Comparison of ENCODE assay signal across 8 cellular contexts in the genomic region with DNA sequence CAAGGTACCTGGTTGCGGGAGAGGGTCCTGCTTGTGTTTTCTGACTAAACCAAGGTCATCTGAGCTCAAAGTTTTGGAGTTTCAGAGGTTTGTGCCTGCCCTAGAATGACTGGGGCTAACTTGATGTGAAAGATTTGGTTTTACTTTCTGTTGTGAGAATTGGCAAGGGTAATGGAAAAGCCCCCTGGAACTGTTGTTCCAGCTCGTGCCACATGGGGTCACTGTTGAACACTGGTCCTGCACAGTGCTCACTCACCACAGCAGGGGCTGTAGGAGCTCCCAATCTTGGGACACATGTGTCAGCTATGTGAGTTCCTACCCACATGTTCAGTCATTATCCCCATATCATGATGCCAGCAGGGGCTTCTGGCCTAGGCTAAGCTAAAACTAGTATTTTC. TPM values are rescaled to one million over a fixed set of nuclear protein-coding genes. Genes with fewer than 3 reads are reported as not detected.
DNase-seq lines count a peak whose midpoint lies in the region; ATAC-seq lines count a peak whose summit lies in the region.

No MANE protein-coding gene starts in this region.

- H3K9me3 Mint-ChIP-seq in activated CD8-positive, alpha-beta T cell treated with anti-CD3 and anti-CD28 coated beads, Interleukin-2, amount 10 ng/mL, durations not matched to agents 7 days and 5 days (ENCODE audit: insufficient read depth) = no peaks in the 10 kb centered on the region

- H3K27ac Mint-ChIP-seq in activated CD8-positive, alpha-beta T cell treated with anti-CD3 and anti-CD28 coated beads, Interleukin-2, amount 10 ng/mL, durations not matched to agents 7 days and 5 days = no peak overlapping the region

- peaks cover 25% of the 10 kb centered on the region for H3K27me3 Mint-ChIP-seq in activated CD8-positive, alpha-beta T cell treated with anti-CD3 and anti-CD28 coated beads, Interleukin-2, amount 10 ng/mL, durations not matched to agents 7 days and 5 days (ENCODE audit: low read depth)

- H3K36me3 Mint-ChIP-seq in activated CD8-positive, alpha-beta T cell treated with anti-CD3 and anti-CD28 coated beads, Interleukin-2, amount 10 ng/mL, durations not matched to agents 7 days and 5 days (ENCODE audit: low read depth) = no peaks in the 10 kb centered on the region

- no peak overlapping the region for H3K4me3 Mint-ChIP-seq in activated CD8-positive, alpha-beta T cell treated with anti-CD3 and anti-CD28 coated beads, Interleukin-2, amount 10 ng/mL, durations not matched to agents 7 days and 5 days

- CTCF ChIA-PET in activated CD8-positive, alpha-beta T cell treated with anti-CD3 and anti-CD28 coated beads, Interleukin-2, amount 10 ng/mL, durations not matched to agents 7 days and 5 days (lab: Charles Lee) = interaction anchor here (0.7 to 2.6 kb wide), 27 partner anchors 7 to 179 kb away, joined by 3 to 21 read pairs (median 5); partner anchors contain the start of gene SNRPB

- H3K4me1 Mint-ChIP-seq in activated CD8-positive, alpha-beta T cell treated with anti-CD3 and anti-CD28 coated beads, Interleukin-2, amount 10 ng/mL, durations not matched to agents 7 days and 5 days (ENCODE audit: low read depth) = peaks cover 16% of the 10 kb centered on the region

- peak; percentile 83 for ATAC-seq in activated CD8-positive, alpha-beta T cell treated with anti-CD3 and anti-CD28 coated beads, Interleukin-2, amount 10 ng/mL, durations not matched to agents 7 days and 5 days
- ATAC-seq in GM18907 (IDR thresholded peaks at IDR 0.05; ENCODE audit: unreplicated experiment) = no peak

- DNase-seq in SKM-1 treated with dmso at 0.1 percent for 144 hours (lab: John Stamatoyannopoulos, UW; ENCODE audit: unreplicated experiment) (peak; percentile 8), SKM-1 (lab: John Stamatoyannopoulos, UW; ENCODE audit: unreplicated experiment) (no peak), MV-4-11 (lab: John Stamatoyannopoulos, UW) (peak; percentile 53), glomerular visceral epithelial cell (ENCODE audit: extremely low spot score) (peak; percentile 27), kidney glomerular epithelial cell (lab: John Stamatoyannopoulos, UW) (no peak)
- DNase-seq in activated CD8-positive, alpha-beta T cell treated with anti-CD3 and anti-CD28 coated beads, Interleukin-2, amount 10 ng/mL, durations not matched to agents 7 days and 5 days = peak; percentile 74
- DNase-seq in stimulated activated CD8-positive, alpha-beta memory T cell treated with anti-CD3 and anti-CD28 coated beads, Interleukin-7, amount 100 ng/mL, for 24 hours (ENCODE audit: low read depth) = peak; percentile 34

- POLR2A ChIA-PET in activated CD8-positive, alpha-beta T cell treated with anti-CD3 and anti-CD28 coated beads, Interleukin-2, amount 10 ng/mL, durations not matched to agents 7 days and 5 days (lab: Charles Lee) = interaction anchor here (1.4 kb wide), 1 partner anchor 83 kb away, joined by 4 read pairs; the partner anchor contains the start of gene SNRPB

RNA-seq across cellular contexts. Expression of gene TGM6, which starts 6.5 kb away (rescaled TPM):
- total RNA-seq in activated CD8-positive, alpha-beta T cell treated with anti-CD3 and anti-CD28 coated beads, Interleukin-2, amount 10 ng/mL, durations not matched to agents 7 days and 5 days = not detected

Comparison
In these comparisons a context has a peak if more than half of its experiments do, and no peak if none do; other contexts are left out.
1. DNase-seq: peak in SKM-1 treated with dmso at 0.1 percent for 144 hours (single experiment), MV-4-11 (single experiment), activated CD8-positive, alpha-beta T cell treated with anti-CD3 and anti-CD28 coated beads, Interleukin-2, amount 10 ng/mL, durations not matched to agents 7 days and 5 days (single experiment), glomerular visceral epithelial cell (single experiment) and stimulated activated CD8-positive, alpha-beta memory T cell treated with anti-CD3 and anti-CD28 coated beads, Interleukin-7, amount 100 ng/mL, for 24 hours (single experiment); none in SKM-1 (single experiment) and kidney glomerular epithelial cell (single experiment).